In the genomic region with DNA sequence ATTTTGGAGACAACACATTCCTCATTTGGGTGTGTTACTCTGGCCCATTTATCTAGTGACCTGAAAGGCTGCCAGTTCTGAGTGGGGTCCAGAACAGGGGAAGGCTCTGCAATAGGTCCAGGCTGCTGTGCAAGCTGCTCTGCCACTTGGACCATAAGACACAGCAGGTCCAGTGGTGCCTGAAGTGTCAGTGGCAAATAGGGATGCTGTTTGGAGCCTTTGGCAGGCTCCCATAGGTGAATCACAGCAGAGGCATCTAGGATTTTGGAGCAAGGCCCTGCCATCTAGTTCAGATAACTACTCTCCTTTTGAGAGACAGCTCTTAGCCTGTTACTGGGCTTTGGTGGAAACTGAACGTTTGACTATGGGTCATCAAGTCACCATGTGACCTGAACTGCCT, we compare ENCODE assay signal across 6 cellular contexts. TPM values are rescaled to one million over a fixed set of nuclear protein-coding genes. Genes with fewer than 3 reads are reported as not detected.
"Had no signal": no experiment of that assay in that cellular context is flagged by ENCODE, and none has a peak within 500 bp of the region (broad histone marks: within the 10 kb centered on the region; RNA-seq: fewer than 3 reads in every experiment).

No MANE protein-coding gene starts in this region.

RNA-seq across cellular contexts. Expression of a gene that starts 9.9 kb away (rescaled TPM):
- total RNA-seq: bronchial epithelial cell, cardiac septum, endothelial cell of umbilical vein, fibroblast of villous mesenchyme, WTC11 had no signal
- polyA plus RNA-seq: endothelial cell of umbilical vein had no signal

RNA-seq across cellular contexts. Expression of a gene that starts 24.2 kb away (rescaled TPM):
- total RNA-seq: bronchial epithelial cell, cardiac septum, endothelial cell of umbilical vein, fibroblast of villous mesenchyme, WTC11 had no signal
- polyA plus RNA-seq: endothelial cell of umbilical vein had no signal

RNA-seq across cellular contexts. Expression of a gene that starts 43.6 kb away (rescaled TPM):
- total RNA-seq: bronchial epithelial cell, cerebellum, fibroblast of villous mesenchyme had no signal
